Comparison of ENCODE assay signal across 15 cellular contexts in the genomic region with DNA sequence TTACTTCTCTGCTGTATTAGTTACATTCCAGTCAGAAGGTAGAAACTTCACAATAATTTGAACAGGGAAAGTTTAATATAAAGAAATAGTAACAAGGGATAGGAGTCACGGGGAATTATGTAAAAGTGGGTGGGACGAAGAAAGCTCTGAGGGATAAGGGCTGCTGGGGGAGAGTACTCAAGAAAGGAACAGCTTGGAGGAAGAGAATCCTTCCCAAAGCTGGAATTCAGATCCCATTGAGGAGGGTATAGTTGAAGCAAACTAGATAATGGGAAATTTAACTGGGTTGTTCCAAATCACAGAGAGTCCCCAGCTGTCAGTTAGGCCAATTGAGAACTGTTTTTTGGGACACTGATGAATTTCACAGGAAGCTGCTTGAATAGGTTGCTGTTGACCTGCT. TPM values are rescaled to one million over a fixed set of nuclear protein-coding genes. Genes with fewer than 3 reads are reported as not detected.
"Had no signal": no experiment of that assay in that cellular context is flagged by ENCODE, and none has a peak within 500 bp of the region (broad histone marks: within the 10 kb centered on the region; RNA-seq: fewer than 3 reads in every experiment).

No MANE protein-coding gene starts in this region.

- H3K4me1 ChIP-seq: adrenal gland, body of pancreas, esophagus squamous epithelium, lower lobe of right lung, right lobe of liver had no signal

- ATAC-seq: activated CD8-positive, alpha-beta T cell treated with anti-CD3 and anti-CD28 coated beads, Interleukin-2, amount 10 ng/mL, durations not matched to agents 7 days and 5 days; body of pancreas; lower lobe of right lung; right lobe of liver; stimulated activated naive CD8-positive, alpha-beta T cell treated with anti-CD3 and anti-CD28 coated beads, Interleukin-15, Interleukin-2, amounts not matched to agents 100 U/mL and 50 U/mL, for 24 hours had no signal

- DNase-seq: activated B cell treated with CpG ODN at 0.5 μM for 24 hours; activated CD4-positive, alpha-beta T cell treated with anti-CD3 and anti-CD28 coated beads, Interleukin-2, amount 10 ng/mL, durations not matched to agents 24 days and 14 days; activated CD8-positive, alpha-beta memory T cell treated with anti-CD3 and anti-CD28 coated beads, Interleukin-2, amount 50 U/mL, for 4 hours; activated CD8-positive, alpha-beta T cell treated with anti-CD3 and anti-CD28 coated beads, Interleukin-2, amount 10 ng/mL, durations not matched to agents 7 days and 5 days; activated effector memory CD4-positive, alpha-beta T cell treated with anti-CD3 and anti-CD28 coated beads, Interleukin-2, amount 50 U/mL, for 16 hours; activated T-cell treated with anti-CD3 and anti-CD28 coated beads, Interleukin-2, amount 50 U/mL, for 48 hours; adrenal gland; body of pancreas; effector CD8-positive, alpha-beta T cell; esophagus squamous epithelium; glutamatergic neuron; lower lobe of right lung; right lobe of liver; stimulated activated naive CD8-positive, alpha-beta T cell treated with anti-CD3 and anti-CD28 coated beads, Interleukin-15, Interleukin-2, amounts not matched to agents 100 U/mL and 50 U/mL, for 24 hours had no signal

- FAIRE-seq: endothelial cell of umbilical vein had no signal

- H3K9me3 ChIP-seq: adrenal gland, body of pancreas, esophagus squamous epithelium, lower lobe of right lung, right lobe of liver had no signal

- H3K4me3 ChIP-seq: adrenal gland, body of pancreas, esophagus squamous epithelium, lower lobe of right lung, right lobe of liver had no signal

- H3K27me3 ChIP-seq: adrenal gland, body of pancreas, esophagus squamous epithelium, right lobe of liver had no signal

- H3K27ac ChIP-seq: adrenal gland, body of pancreas, esophagus squamous epithelium, lower lobe of right lung, right lobe of liver had no signal

- H3K36me3 ChIP-seq: adrenal gland, esophagus squamous epithelium, lower lobe of right lung, right lobe of liver had no signal

RNA-seq across cellular contexts. Expression of a gene that starts 53.2 kb away (rescaled TPM):
- total RNA-seq: activated CD4-positive, alpha-beta T cell treated with anti-CD3 and anti-CD28 coated beads, Interleukin-2, amount 10 ng/mL, durations not matched to agents 24 days and 14 days; endothelial cell of umbilical vein had no signal
- polyA plus RNA-seq: endothelial cell of umbilical vein had no signal
